Comparison of ENCODE assay signal across 8 cellular contexts in genomic region chr2:131681607-131682121, GRCh38.
DNase-seq lines count a peak whose midpoint lies in the region; ATAC-seq and TF ChIP-seq lines count a peak whose summit lies in the region.
"Not testable (repeated sequence)": the region's sequence is repeated elsewhere in the genome, so short reads cannot be mapped to it uniquely, and the experiment has no call there.

No MANE protein-coding gene starts in this region.

- POLR2A ChIA-PET in activated B cell treated with CpG ODN at 0.5 μM for 24 hours (lab: Charles Lee) = interaction anchor here (1.4 kb wide), 2 partner anchors 8 to 189 kb away, joined by 9 to 12 read pairs; partner anchors contain the start of gene MZT2A

- H3K9me3 ChIP-seq in colonic mucosa = not testable (repeated sequence)

- H3K36me3 Mint-ChIP-seq in activated B cell treated with CpG ODN at 0.5 μM for 24 hours (ENCODE audit: low read depth) = peaks cover 13% of the 10 kb centered on the region

- H3K4me1 Mint-ChIP-seq in activated B cell treated with CpG ODN at 0.5 μM for 24 hours = peaks cover 29% of the 10 kb centered on the region

- intact Hi-C loops in activated B cell treated with CpG ODN at 0.5 μM for 24 hours (cut with micrococcal nuclease) = loop anchor here (1.0 to 2.0 kb wide), 2 partner anchors 8 to 577 kb away; partner anchors contain the start of gene PLEKHB2
- intact Hi-C loops in colonic mucosa (cut with DNase I) = not testable (repeated sequence)

- not testable (repeated sequence) for H3K36me3 ChIP-seq in colonic mucosa; urinary bladder (ENCODE audit: insufficient read depth)

- peak overlapping the region; percentile 82 for H3K27ac Mint-ChIP-seq in activated B cell treated with CpG ODN at 0.5 μM for 24 hours

- CTCF ChIA-PET in activated B cell treated with CpG ODN at 0.5 μM for 24 hours (lab: Charles Lee) = interaction anchor here (0.9 to 4.0 kb wide), 5 partner anchors 9 to 269 kb away, joined by 3 to 35 read pairs (median 5); partner anchors contain the start of gene MZT2A

- peak overlapping the region; percentile 71 to 79 for H3K9ac ChIP-seq in colonic mucosa (ENCODE audit: low read depth in 2 of 2, low read length in 2 of 2)

- H3K27me3 Mint-ChIP-seq in activated B cell treated with CpG ODN at 0.5 μM for 24 hours = not testable (repeated sequence)

- not testable (repeated sequence) for H3K27me3 ChIP-seq in colonic mucosa

- H3K4me3 Mint-ChIP-seq in activated B cell treated with CpG ODN at 0.5 μM for 24 hours = peak overlapping the region; percentile 89

- peak; percentile 29 for ATAC-seq in GM18511 (IDR thresholded peaks at IDR 0.05; ENCODE audit: unreplicated experiment)
- peak; percentile 12 for ATAC-seq in HG02571 (IDR thresholded peaks at IDR 0.05; ENCODE audit: unreplicated experiment)
- not testable (repeated sequence) for ATAC-seq in activated B cell treated with CpG ODN at 0.5 μM for 24 hours (ENCODE audit: low read depth)
- peak; percentile 71 for ATAC-seq in omental fat pad (ENCODE audit: low FRiP score)

- H3K27ac ChIP-seq in colonic mucosa (peak overlapping the region; percentile 73), urinary bladder (ENCODE audit: low read depth) (peak overlapping the region; percentile 85)

- not testable (repeated sequence) for H3K4me1 ChIP-seq in colonic mucosa; urinary bladder (ENCODE audit: insufficient read depth)

- H3K9me3 Mint-ChIP-seq in activated B cell treated with CpG ODN at 0.5 μM for 24 hours = not testable (repeated sequence)

- DNase-seq in HT1080 (ENCODE audit: low read depth) = peak; percentile 42
- not testable (repeated sequence) for DNase-seq in activated B cell treated with CpG ODN at 0.5 μM for 24 hours; colonic mucosa; omental fat pad (ENCODE audit: low spot score)

- TF ChIP-seq CTCF in activated B cell treated with CpG ODN at 0.5 μM for 24 hours (IDR thresholded peaks at IDR 0.05); colonic mucosa (IDR thresholded peaks at IDR 0.05); omental fat pad (IDR thresholded peaks at IDR 0.05): not testable (repeated sequence)

- WGBS in urinary bladder = 35% methylated on average over 10 of the region's 10 CpGs

- H3K4me3 ChIP-seq in colonic mucosa = peak overlapping the region; percentile 63
- peak overlapping the region; percentile 83 for H3K4me3 ChIP-seq in iPS-11a (ENCODE audit: low read depth, low read length)
- H3K4me3 ChIP-seq in urinary bladder (ENCODE audit: low read depth, low read length) = peak overlapping the region; percentile 72
